Comparison of ENCODE assay signal across 19 cellular contexts in the genomic region with DNA sequence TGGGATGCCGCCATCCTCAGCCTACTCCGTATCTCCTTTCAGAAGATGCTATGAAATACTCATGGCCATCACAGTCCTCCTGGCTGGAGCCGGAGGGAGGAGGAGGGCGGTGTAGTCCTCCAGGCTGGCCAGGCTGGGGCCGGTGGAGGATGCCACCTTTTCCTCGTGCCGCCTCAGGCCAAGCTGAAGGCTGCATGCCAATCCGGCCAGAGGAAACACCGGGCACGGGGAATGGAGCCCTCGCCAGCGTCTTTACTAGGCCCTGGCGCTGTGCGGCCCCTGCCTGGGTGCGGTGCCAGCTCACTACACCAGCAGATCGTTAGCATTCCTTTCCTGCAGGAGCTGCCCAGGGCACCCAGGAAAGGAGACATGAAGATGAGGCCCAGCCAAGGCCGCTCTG.
DNase-seq lines count a peak whose midpoint lies in the region; ATAC-seq and TF ChIP-seq lines count a peak whose summit lies in the region.
"Had no signal": no experiment of that assay in that cellular context is flagged by ENCODE, and none has a peak within 500 bp of the region (broad histone marks: within the 10 kb centered on the region; RNA-seq: fewer than 3 reads in every experiment).

No MANE protein-coding gene starts in this region.

- WGBS in gastroesophageal sphincter (ENCODE audit: low coverage in 1 of 2), 2 donors = 61 to 94% methylated on average over 2 to 3 of the region's 17 CpGs
- 70 to 88% methylated on average over 17 of the region's 17 CpGs for WGBS in lung, 2 donors

- H3K27me3 ChIP-seq in gastroesophageal sphincter = no peaks in the 10 kb centered on the region
- no peaks in the 10 kb centered on the region for H3K27me3 ChIP-seq in lung (ENCODE audit: control insufficient read depth, insufficient read depth)
- no peaks in the 10 kb centered on the region for H3K27me3 ChIP-seq in thoracic aorta (replicated peaks; ENCODE audit: insufficient read depth)

- H3K9me3 ChIP-seq in gastroesophageal sphincter (no peaks in the 10 kb centered on the region), lung (ENCODE audit: control insufficient read depth in 2 of 2, insufficient read depth in 1 of 2, low read length in 1 of 2) (no peaks in the 10 kb centered on the region), thoracic aorta (no peaks in the 10 kb centered on the region)
- H3K9me3 ChIP-seq: SK-N-SH had no signal

- H3K4me1 ChIP-seq in gastroesophageal sphincter (peaks cover 0 to 56% (median 22%) of the 10 kb centered on the region in 3 donors), lung (ENCODE audit: control insufficient read depth in 2 of 2, insufficient read depth in 2 of 2, low read length in 2 of 2) (peaks cover 5 to 36% of the 10 kb centered on the region in 2 donors), thoracic aorta (ENCODE audit: control insufficient read depth in 1 of 2, low read depth in 2 of 2) (peaks cover 15 to 46% of the 10 kb centered on the region in 2 donors)

- TF ChIP-seq CTCF in gastroesophageal sphincter (IDR thresholded peaks at IDR 0.05) = no peak
- no peak for TF ChIP-seq CTCF in lung (IDR thresholded peaks at IDR 0.05; ENCODE audit: control extremely low read depth, extremely low read depth)
- no peak for TF ChIP-seq CTCF in thoracic aorta (IDR thresholded peaks at IDR 0.05)

- DNase-seq in NCI-H2196 treated with DMSO at 0.1 percent for 48 hours (lab: John Stamatoyannopoulos, UW; ENCODE audit: unreplicated experiment) = peak; percentile 11
- peak; percentile 68 for DNase-seq in lung (ENCODE audit: low spot score)
- DNase-seq in thoracic aorta (ENCODE audit: low spot score) = peak; percentile 15
- no peak for DNase-seq in islet precursor cell
- no peak for DNase-seq in T1000 (lab: John Stamatoyannopoulos, UW)
- no peak for DNase-seq in GF-D8 (lab: John Stamatoyannopoulos, UW)
- DNase-seq: activated CD4-positive, alpha-beta memory T cell treated with anti-CD3 and anti-CD28 coated beads for 36 hours; activated T-cell treated with anti-CD3 and anti-CD28 coated beads, Interleukin-2, amount 50 U/mL, for 72 hours; amniotic stem cell; cortex of kidney; erythroblast; left colon; MV-4-11; NCI-H2171 treated with DMSO at 0.1 percent for 48 hours; nephron progenitor cell; SK-N-SH; stimulated activated CD4-positive, alpha-beta T cell treated with anti-CD3 and anti-CD28 coated beads, Interleukin-4, amount 100 ng/mL, for 24 hours had no signal

- ATAC-seq in gastroesophageal sphincter (peak; percentile 65), lung (ENCODE audit: insufficient read depth, low FRiP score) (peak; percentile 21), thoracic aorta (ENCODE audit: insufficient number of reproducible peaks, low FRiP score, low read depth) (no peak), HG02623 (IDR thresholded peaks at IDR 0.05; ENCODE audit: unreplicated experiment) (no peak)
- ATAC-seq: activated T-cell treated with anti-CD3 and anti-CD28 coated beads, Interleukin-2, amount 50 U/mL, for 72 hours; left colon had no signal

- no peak overlapping the region for H3K4me3 ChIP-seq in gastroesophageal sphincter
- H3K4me3 ChIP-seq in lung = no peak overlapping the region
- no peak overlapping the region for H3K4me3 ChIP-seq in thoracic aorta

- TF ChIP-seq EP300 in gastroesophageal sphincter (IDR thresholded peaks at IDR 0.05) = no peak

- H3K36me3 ChIP-seq in gastroesophageal sphincter (no peaks in the 10 kb centered on the region), lung (ENCODE audit: control insufficient read depth in 2 of 2, insufficient read depth in 2 of 2, low read length in 2 of 2) (no peaks in the 10 kb centered on the region), thoracic aorta (no peaks in the 10 kb centered on the region)

- TF ChIP-seq POLR2A in gastroesophageal sphincter (IDR thresholded peaks at IDR 0.05) = no peak

- H3K27ac ChIP-seq in gastroesophageal sphincter = peak overlapping the region in 3 of 4 donors; percentile 78 to 84 (median 79)
- H3K27ac ChIP-seq in lung (ENCODE audit: low read depth in 1 of 2, low read length in 1 of 2) = peak overlapping the region; percentile 80 to 85
- H3K27ac ChIP-seq in thoracic aorta = no peak overlapping the region

Comparison
In these comparisons a context has a peak if more than half of its experiments do, and no peak if none do; other contexts are left out.
1. DNase-seq: peak in NCI-H2196 treated with DMSO at 0.1 percent for 48 hours (single experiment), lung (single experiment) and thoracic aorta (single experiment); none in islet precursor cell (single experiment), T1000 (single experiment) and GF-D8 (single experiment).
2. ATAC-seq: peak in gastroesophageal sphincter (single experiment) and lung (single experiment); none in thoracic aorta (single experiment) and HG02623 (single experiment).
3. H3K27ac ChIP-seq: peak in gastroesophageal sphincter (3 of 4) and lung (2 of 2); none in thoracic aorta (0 of 2).